ENCODE assay signal across 9 cellular contexts in genomic region chr22:39345231-39345630, GRCh38.
"Had no signal": no experiment of that assay in that cellular context is flagged by ENCODE, and none has a peak within 500 bp of the region (broad histone marks: within the 10 kb centered on the region; RNA-seq: fewer than 3 reads in every experiment).

No MANE protein-coding gene starts in this region.

- H3K9me3 Mint-ChIP-seq: HFFc6 had no signal

- H3K27ac ChIP-seq: GM23248, HL-60 had no signal

- H3K4me3 Mint-ChIP-seq: H9, HFFc6 had no signal

- H3K4me3 ChIP-seq: GM23248 had no signal

- FAIRE-seq: H54, HepG2 had no signal

- ATAC-seq: HepG2 had no signal

- H2AFZ ChIP-seq: GM23248 had no signal

- H3K27ac Mint-ChIP-seq: H9, HFFc6 had no signal

- DNase-seq: GM23248, GOT3, H9, HCEC 1CT, HFFc6, KG1 had no signal

- H3K9ac ChIP-seq: GM23248 had no signal
